Comparison of ENCODE assay signal across 8 cellular contexts in the genomic region with DNA sequence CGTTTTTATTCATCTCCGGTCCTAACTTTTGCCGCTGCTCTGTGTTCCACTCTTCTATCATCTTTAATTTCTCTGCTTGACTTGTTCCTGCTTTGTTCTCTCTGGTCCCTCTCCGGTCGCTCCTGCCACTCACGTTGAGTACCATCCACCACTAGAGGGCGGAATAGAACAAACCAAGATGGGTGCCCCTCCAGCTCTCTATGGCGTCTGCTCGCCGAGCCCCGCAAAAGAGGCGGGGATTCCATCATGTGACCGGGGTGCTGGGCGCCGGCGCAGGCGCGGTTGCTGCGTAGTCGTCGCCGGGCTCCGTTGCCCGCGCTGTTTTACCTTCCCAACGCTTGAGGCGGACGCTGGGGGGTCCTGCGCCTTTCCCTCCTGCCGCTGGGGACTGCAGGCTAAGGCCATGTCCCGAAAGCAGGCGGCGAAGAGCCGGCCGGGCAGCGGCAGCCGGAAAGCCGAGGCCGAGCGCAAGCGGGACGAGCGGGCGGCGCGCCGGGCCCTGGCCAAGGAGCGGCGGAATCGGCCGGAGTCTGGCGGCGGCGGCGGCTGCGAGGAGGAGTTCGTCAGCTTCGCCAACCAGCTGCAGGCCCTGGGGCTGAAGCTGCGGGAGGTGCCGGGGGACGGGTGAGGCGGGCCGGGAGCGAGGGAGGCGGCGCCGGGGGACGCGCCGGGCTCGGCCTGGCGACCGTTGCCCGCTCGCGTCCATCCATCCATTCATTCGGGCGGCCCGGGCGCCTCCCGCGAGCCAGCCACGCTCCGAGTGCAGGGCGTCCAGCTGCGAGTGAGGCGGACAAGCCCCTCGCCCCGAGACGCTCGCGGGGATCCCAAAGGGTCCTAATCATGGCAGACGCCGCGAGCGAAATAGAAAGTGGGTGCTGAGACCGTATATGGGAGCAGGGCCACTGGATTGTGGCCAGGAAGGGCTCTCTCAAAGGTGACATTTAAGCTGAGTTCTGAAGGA. TPM values are rescaled to one million over a fixed set of nuclear protein-coding genes. Genes with fewer than 3 reads are reported as not detected.
A peak's percentile ranks its signal among the peaks of the same experiment; 100 is the strongest.
DNase-seq lines count a peak whose midpoint lies in the region; ATAC-seq and TF ChIP-seq lines count a peak whose summit lies in the region.

A gene with protein sequence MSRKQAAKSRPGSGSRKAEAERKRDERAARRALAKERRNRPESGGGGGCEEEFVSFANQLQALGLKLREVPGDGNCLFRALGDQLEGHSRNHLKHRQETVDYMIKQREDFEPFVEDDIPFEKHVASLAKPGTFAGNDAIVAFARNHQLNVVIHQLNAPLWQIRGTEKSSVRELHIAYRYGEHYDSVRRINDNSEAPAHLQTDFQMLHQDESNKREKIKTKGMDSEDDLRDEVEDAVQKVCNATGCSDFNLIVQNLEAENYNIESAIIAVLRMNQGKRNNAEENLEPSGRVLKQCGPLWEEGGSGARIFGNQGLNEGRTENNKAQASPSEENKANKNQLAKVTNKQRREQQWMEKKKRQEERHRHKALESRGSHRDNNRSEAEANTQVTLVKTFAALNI (plus strand): TSS at position 285 of the 961 bp plus-strand sequence. CDS start 119 bp downstream, at position 404.

- peaks cover 10% of the 10 kb centered on the region for H3K27me3 Mint-ChIP-seq in nephron progenitor cell (ENCODE audit: low read depth, poor library complexity)
- H3K27me3 Mint-ChIP-seq in stimulated activated naive CD8-positive, alpha-beta T cell treated with anti-CD3 and anti-CD28 coated beads, Interleukin-15, amount 100 ng/mL, for 72 hours, result peaks cover 19% of the 10 kb centered on the region

- H3K27me3 ChIP-seq in H7 (ENCODE audit: control insufficient read depth, insufficient read depth, low read length) (no peaks in the 10 kb centered on the region), Loucy (ENCODE audit: insufficient read depth, low read length, poor library complexity, severe bottlenecking) (no peaks in the 10 kb centered on the region)

- no peaks in the 10 kb centered on the region for H3K9me3 Mint-ChIP-seq in nephron progenitor cell
- H3K9me3 Mint-ChIP-seq in stimulated activated naive CD8-positive, alpha-beta T cell treated with anti-CD3 and anti-CD28 coated beads, Interleukin-15, amount 100 ng/mL, for 72 hours, result peaks cover 0 to 4% of the 10 kb centered on the region in 2 donors

- no peaks in the 10 kb centered on the region for H3K9me3 ChIP-seq in Loucy (ENCODE audit: insufficient read depth, low read depth, low read length)

- H3K4me3 ChIP-seq in H7 (ENCODE audit: insufficient read depth, low read depth, low read length), result peak within 1 kb of the TSS; percentile 75
- peak within 1 kb of the TSS; percentile 94 for H3K4me3 ChIP-seq in Loucy (ENCODE audit: low read length, poor library complexity, severe bottlenecking)
- peak within 1 kb of the TSS; percentile 88 for H3K4me3 ChIP-seq in fibroblast of the aortic adventitia (ENCODE audit: low read depth, low read length)

- peak; percentile 98 for DNase-seq in G401 (ENCODE audit: low spot score)
- peak; percentile 96 for DNase-seq in H7
- DNase-seq in activated effector memory CD4-positive, alpha-beta T cell treated with Interleukin-2 at 50 U/mL for 16 hours, result peak; percentile 94
- DNase-seq in fibroblast of the aortic adventitia (ENCODE audit: low read depth), result peak; percentile 98
- DNase-seq in nephron progenitor cell, result peak; percentile 93
- DNase-seq in stimulated activated naive CD8-positive, alpha-beta T cell treated with anti-CD3 and anti-CD28 coated beads, Interleukin-15, amount 100 ng/mL, for 72 hours, result peak; percentile 95 to 97

- peaks cover 30% of the 10 kb centered on the region for H3K4me1 ChIP-seq in Loucy (ENCODE audit: insufficient read depth, low read length, poor library complexity, severe bottlenecking)

- H3K36me3 Mint-ChIP-seq in nephron progenitor cell (ENCODE audit: low read depth), result peaks cover 16% of the 10 kb centered on the region

- H3K27ac Mint-ChIP-seq in nephron progenitor cell, result peak within 1 kb of the TSS; percentile 73
- H3K27ac Mint-ChIP-seq in stimulated activated naive CD8-positive, alpha-beta T cell treated with anti-CD3 and anti-CD28 coated beads, Interleukin-15, amount 100 ng/mL, for 72 hours, result peak within 1 kb of the TSS; percentile 96 to 97

- H3F3A ChIP-seq in Loucy (ENCODE audit: low read depth), result no peaks in the 10 kb centered on the region

- no peaks in the 10 kb centered on the region for H3K9me2 ChIP-seq in Loucy (replicated peaks; ENCODE audit: low read depth, low read length)

- H3K4me2 ChIP-seq in Loucy (ENCODE audit: low read depth, low read length, poor library complexity, severe bottlenecking), result peak within 1 kb of the TSS; percentile 98

- peaks cover 44% of the 10 kb centered on the region for H3K4me1 Mint-ChIP-seq in nephron progenitor cell
- peaks cover 39% of the 10 kb centered on the region for H3K4me1 Mint-ChIP-seq in stimulated activated naive CD8-positive, alpha-beta T cell treated with anti-CD3 and anti-CD28 coated beads, Interleukin-15, amount 100 ng/mL, for 72 hours

- ATAC-seq in stimulated activated naive CD8-positive, alpha-beta T cell treated with anti-CD3 and anti-CD28 coated beads, Interleukin-15, amount 100 ng/mL, for 72 hours, result peak; percentile 95

- peak within 1 kb of the TSS; percentile 99 for H2AFZ ChIP-seq in Loucy (ENCODE audit: low read length)

- H3K9ac ChIP-seq in Loucy (ENCODE audit: low read depth, low read length, poor library complexity, severe bottlenecking), result peak within 1 kb of the TSS; percentile 92

- peak within 1 kb of the TSS; percentile 86 for H3K4me3 Mint-ChIP-seq in nephron progenitor cell
- H3K4me3 Mint-ChIP-seq in stimulated activated naive CD8-positive, alpha-beta T cell treated with anti-CD3 and anti-CD28 coated beads, Interleukin-15, amount 100 ng/mL, for 72 hours, result peak within 1 kb of the TSS; percentile 91 to 92

- peaks cover 46% of the 10 kb centered on the region for H3K79me2 ChIP-seq in Loucy (ENCODE audit: insufficient read depth, low read length)

- H3K36me3 ChIP-seq in H7 (replicated peaks; ENCODE audit: control insufficient read depth, insufficient read depth, low read length), result no peaks in the 10 kb centered on the region
- no peaks in the 10 kb centered on the region for H3K36me3 ChIP-seq in Loucy (ENCODE audit: insufficient read depth, low read length)

- in situ Hi-C loops in G401 (cut with HindIII; ENCODE audit: low sequenced_read_pairs), result no loop called here

- peak; percentile 82 for TF ChIP-seq CTCF in Loucy (conservative IDR thresholded peaks at IDR 0.05; ENCODE audit: low read length)
- TF ChIP-seq CTCF in fibroblast of the aortic adventitia (IDR thresholded peaks at IDR 0.05; ENCODE audit: insufficient read depth, low read length), result peak; percentile 84
- peak; percentile 86 for TF ChIP-seq CTCF in nephron progenitor cell (IDR thresholded peaks at IDR 0.05)

- peak; percentile 96 for TF ChIP-seq POLR2A in Raji (IDR thresholded peaks at IDR 0.05; ENCODE audit: insufficient read depth, low read depth, low read length)

- H4K20me1 ChIP-seq in Loucy (ENCODE audit: insufficient read depth, low read length, poor library complexity, severe bottlenecking), result peaks cover 34% of the 10 kb centered on the region

RNA-seq across cellular contexts. Expression of the gene that starts here (rescaled TPM):
- 4.4 and 8.8 TPM in 2 replicates for total RNA-seq in G401 (2014; rRNA removed; shearing (Covaris generic))
- total RNA-seq in H7 (2014; rRNA removed; shearing (Covaris generic)), result 8.2 and 12.5 TPM in 2 replicates
- total RNA-seq in fibroblast of the aortic adventitia (ENCODE audit: low replicate concordance), result 5.8 and 7.0 TPM in 2 replicates

Comparison
In these comparisons a context has a peak if more than half of its experiments do, and no peak if none do; other contexts are left out.
1. Peak in every context shown above with its lines: DNase-seq, ATAC-seq and H3K4me3 ChIP-seq.